1 cellular context compared by ENCODE assay signal in genomic region chr10:8416192-8416701, GRCh38.
A peak's percentile ranks its signal among the peaks of the same experiment; 100 is the strongest.
TF ChIP-seq lines count a peak whose summit lies in the region.

No MANE protein-coding gene starts in this region.

TF ChIP-seq in GM12878, 131 proteins besides CTCF, POLR2A, EP300 and RAD21 (continued from another document and continues in another):
- TF ChIP-seq REST (IDR thresholded peaks at IDR 0.05; ENCODE audit: low read depth, low read length) (no peak), ATF2 (IDR thresholded peaks at IDR 0.05; ENCODE audit: low read length) (peak; percentile 67; the same call in 1 of the 2 replicates), ZBED1 (IDR thresholded peaks at IDR 0.05; ENCODE audit: borderline replicate concordance) (no peak), TCF7 (IDR thresholded peaks at IDR 0.05; ENCODE audit: borderline replicate concordance) (no peak), FOXM1 (IDR thresholded peaks at IDR 0.05; ENCODE audit: low read depth, low read length) (peak; percentile 73; the same call in 1 of the 2 replicates), MYB (IDR thresholded peaks at IDR 0.05; ENCODE audit: borderline replicate concordance, low read depth, low read length) (no peak), BACH1 (IDR thresholded peaks at IDR 0.05; ENCODE audit: borderline replicate concordance) (no peak), BMI1 (IDR thresholded peaks at IDR 0.05; ENCODE audit: borderline replicate concordance) (no peak), JUNB (IDR thresholded peaks at IDR 0.05) (peak; percentile 50), NRF1 (conservative IDR thresholded peaks at IDR 0.05; ENCODE audit: low read depth, low read length) (no peak), CREM (IDR thresholded peaks at IDR 0.05; ENCODE audit: low read depth) (peak; percentile 65), STAT1 (conservative IDR thresholded peaks at IDR 0.05) (no peak), NR2F1 (conservative IDR thresholded peaks at IDR 0.05) (peak; percentile 75), E4F1 (IDR thresholded peaks at IDR 0.05; ENCODE audit: borderline replicate concordance, partially characterized antibody) (no peak), SREBF2 (IDR thresholded peaks at IDR 0.05; ENCODE audit: low read length) (no peak), SP1 (IDR thresholded peaks at IDR 0.05; ENCODE audit: low read depth, low read length) (no peak), CREB1 (IDR thresholded peaks at IDR 0.05; ENCODE audit: low read depth) (peak; percentile 49; the same call in 1 of the 2 replicates), SMAD1 (IDR thresholded peaks at IDR 0.05; ENCODE audit: low read depth, partially characterized antibody) (no peak), ZZZ3 (IDR thresholded peaks at IDR 0.05; ENCODE audit: control insufficient read depth, insufficient read length, low read depth) (no peak), SPI1 (IDR thresholded peaks at IDR 0.05; ENCODE audit: borderline replicate concordance, insufficient read depth, low read depth, low read length) (no peak), PRDM15 (CRISPR knock-in tag; IDR thresholded peaks at IDR 0.05) (no peak), IKZF2 (IDR thresholded peaks at IDR 0.05) (0 out of 4 replicates have a peak, but pooled peaks of 1 of the 2 experiments have one; percentile 14), CEBPB (IDR thresholded peaks at IDR 0.05; ENCODE audit: borderline replicate concordance in 1 of 2, low read depth in 2 of 2, low read length in 2 of 2) (no peak), KDM1A (IDR thresholded peaks at IDR 0.05; ENCODE audit: borderline replicate concordance) (no peak), FOS (IDR thresholded peaks at IDR 0.05; ENCODE audit: borderline replicate concordance, extremely low read depth, insufficient read length) (no peak), TCF3 (IDR thresholded peaks at IDR 0.05; ENCODE audit: borderline replicate concordance, insufficient read depth, low read depth, low read length) (no peak), POLR2AphosphoS2 (IDR thresholded peaks at IDR 0.05; ENCODE audit: low read depth, low read length) (no peak), RELA (IDR thresholded peaks at IDR 0.05; ENCODE audit: borderline replicate concordance, partially characterized antibody) (no peak), E2F8 (IDR thresholded peaks at IDR 0.05; ENCODE audit: low read depth, partially characterized antibody) (no peak), CEBPZ (IDR thresholded peaks at IDR 0.05; ENCODE audit: low read depth, low read length) (no peak), HSF1 (IDR thresholded peaks at IDR 0.05; ENCODE audit: low read depth, low read length) (no peak), IRF5 (IDR thresholded peaks at IDR 0.05; ENCODE audit: borderline replicate concordance) (no peak), STAT3 (IDR thresholded peaks at IDR 0.05; ENCODE audit: low read depth, low read length) (no peak), NR2C1 (IDR thresholded peaks at IDR 0.05) (no peak), SIN3A (IDR thresholded peaks at IDR 0.05; ENCODE audit: low read depth, low read length) (no peak), CHD4 (IDR thresholded peaks at IDR 0.05) (no peak), RB1 (IDR thresholded peaks at IDR 0.05; ENCODE audit: borderline replicate concordance) (no peak), POLR2AphosphoS5 (IDR thresholded peaks at IDR 0.05; ENCODE audit: low read length) (no peak), MTA2 (IDR thresholded peaks at IDR 0.05; ENCODE audit: low read depth) (peak; percentile 38; the same call in 1 of the 2 replicates), SUZ12 (IDR thresholded peaks at IDR 0.05; ENCODE audit: unreplicated experiment) (no peak), MTA3 (IDR thresholded peaks at IDR 0.05; ENCODE audit: borderline replicate concordance, low read length) (no peak), CBFB (IDR thresholded peaks at IDR 0.05; ENCODE audit: low read depth) (0 out of 2 replicates have a peak, but pooled peaks have one; percentile 23), YY1 (IDR thresholded peaks at IDR 0.05; ENCODE audit: low read depth, low read length) (no peak), TCF12 (IDR thresholded peaks at IDR 0.05; ENCODE audit: low read depth, low read length) (no peak)
